ENCODE assay signal across 35 cellular contexts in genomic region chr2:71395471-71395870, GRCh38. TPM values are rescaled to one million over a fixed set of nuclear protein-coding genes. Genes with fewer than 3 reads are reported as not detected.
"Had no signal": no experiment of that assay in that cellular context is flagged by ENCODE, and none has a peak within 500 bp of the region (broad histone marks: within the 10 kb centered on the region; RNA-seq: fewer than 3 reads in every experiment).

No MANE protein-coding gene starts in this region.

- H3K4me3 ChIP-seq: ascending aorta, cardiac muscle cell had no signal

- H3K27me3 Mint-ChIP-seq: activated CD4-positive, alpha-beta memory T cell treated with anti-CD3 and anti-CD28 coated beads, Interleukin-2, amount 10 ng/mL, durations not matched to agents 7 days and 5 days; activated CD4-positive, alpha-beta T cell treated with anti-CD3 and anti-CD28 coated beads for 36 hours; activated CD4-positive, alpha-beta T cell treated with anti-CD3 and anti-CD28 coated beads, Interleukin-2, amount 10 ng/mL, durations not matched to agents 7 days and 5 days; activated CD8-positive, alpha-beta memory T cell treated with anti-CD3 and anti-CD28 coated beads, Interleukin-2, amount 10 ng/mL, durations not matched to agents 7 days and 5 days; activated naive CD8-positive, alpha-beta T cell; activated naive CD8-positive, alpha-beta T cell treated with anti-CD3 and anti-CD28 coated beads, Interleukin-2, amount 10 ng/mL, durations not matched to agents 7 days and 5 days; activated naive CD8-positive, alpha-beta T cell treated with anti-CD3 and anti-CD28 coated beads, Interleukin-2, amount 50 U/mL, for 24 hours; activated T-cell treated with anti-CD3 and anti-CD28 coated beads, Interleukin-2, amount 50 U/mL, for 24 hours; brain; central memory CD8-positive, alpha-beta T cell had no signal

- DNase-seq: activated CD4-positive, alpha-beta memory T cell treated with anti-CD3 and anti-CD28 coated beads, Interleukin-2, amount 10 ng/mL, durations not matched to agents 7 days and 5 days; activated CD4-positive, alpha-beta T cell treated with anti-CD3 and anti-CD28 coated beads for 1 hour; activated CD4-positive, alpha-beta T cell treated with anti-CD3 and anti-CD28 coated beads for 36 hours; activated CD4-positive, alpha-beta T cell treated with anti-CD3 and anti-CD28 coated beads for 48 hours; activated CD4-positive, alpha-beta T cell treated with anti-CD3 and anti-CD28 coated beads, Interleukin-2, amount 10 ng/mL, durations not matched to agents 7 days and 5 days; activated CD4-positive, alpha-beta T cell treated with anti-CD3 and anti-CD28 coated beads, Interleukin-2, amount 50 U/mL, for 48 hours; activated CD4-positive, CD25-positive, alpha-beta regulatory T cell; activated CD8-positive, alpha-beta memory T cell treated with anti-CD3 and anti-CD28 coated beads for 24 hours; activated CD8-positive, alpha-beta memory T cell treated with anti-CD3 and anti-CD28 coated beads, Interleukin-2, amount 10 ng/mL, durations not matched to agents 7 days and 5 days; activated CD8-positive, alpha-beta memory T cell treated with anti-CD3 and anti-CD28 coated beads, Interleukin-2, amount 50 U/mL, for 48 hours; activated CD8-positive, alpha-beta T cell treated with anti-CD3 and anti-CD28 coated beads, Interleukin-2, amount 10 ng/mL, durations not matched to agents 7 days and 5 days; activated effector memory CD4-positive, alpha-beta T cell treated with Interleukin-2 at 50 U/mL for 16 hours; activated gamma-delta T cell; activated naive CD4-positive, alpha-beta T cell treated with anti-CD3 and anti-CD28 coated beads for 36 hours; activated naive CD4-positive, alpha-beta T cell treated with anti-CD3 and anti-CD28 coated beads, Interleukin-2, amount 50 U/mL, for 16 hours; activated naive CD8-positive, alpha-beta T cell treated with anti-CD3 and anti-CD28 coated beads, Interleukin-2, amount 10 ng/mL, durations not matched to agents 7 days and 5 days; activated naive CD8-positive, alpha-beta T cell treated with anti-CD3 and anti-CD28 coated beads, Interleukin-2, amount 50 U/mL, for 24 hours; activated T-cell treated with anti-CD3 and anti-CD28 coated beads, Interleukin-2, amount 50 U/mL, for 24 hours; activated T-cell treated with anti-CD3 and anti-CD28 coated beads, Interleukin-2, amount 50 U/mL, for 48 hours; amygdala; anterior cingulate cortex; caudate nucleus; cerebellar nuclear complex; T-helper 1 cell; T-helper 2 cell; T-helper 9 cell had no signal

- H3K4me1 Mint-ChIP-seq: activated CD4-positive, alpha-beta memory T cell treated with anti-CD3 and anti-CD28 coated beads, Interleukin-2, amount 10 ng/mL, durations not matched to agents 7 days and 5 days; activated CD4-positive, alpha-beta T cell treated with anti-CD3 and anti-CD28 coated beads, Interleukin-2, amount 10 ng/mL, durations not matched to agents 7 days and 5 days; activated CD8-positive, alpha-beta memory T cell treated with anti-CD3 and anti-CD28 coated beads, Interleukin-2, amount 10 ng/mL, durations not matched to agents 7 days and 5 days; activated naive CD8-positive, alpha-beta T cell treated with anti-CD3 and anti-CD28 coated beads, Interleukin-2, amount 10 ng/mL, durations not matched to agents 7 days and 5 days; activated naive CD8-positive, alpha-beta T cell treated with anti-CD3 and anti-CD28 coated beads, Interleukin-2, amount 50 U/mL, for 24 hours; brain; central memory CD8-positive, alpha-beta T cell had no signal

- H3K4me3 Mint-ChIP-seq: activated CD4-positive, alpha-beta memory T cell treated with anti-CD3 and anti-CD28 coated beads, Interleukin-2, amount 10 ng/mL, durations not matched to agents 7 days and 5 days; activated CD4-positive, alpha-beta T cell treated with anti-CD3 and anti-CD28 coated beads for 36 hours; activated CD4-positive, alpha-beta T cell treated with anti-CD3 and anti-CD28 coated beads, Interleukin-2, amount 10 ng/mL, durations not matched to agents 7 days and 5 days; activated CD8-positive, alpha-beta memory T cell treated with anti-CD3 and anti-CD28 coated beads, Interleukin-2, amount 10 ng/mL, durations not matched to agents 7 days and 5 days; activated CD8-positive, alpha-beta T cell treated with anti-CD3 and anti-CD28 coated beads, Interleukin-2, amount 10 ng/mL, durations not matched to agents 7 days and 5 days; activated naive CD4-positive, alpha-beta T cell treated with anti-CD3 and anti-CD28 coated beads for 36 hours; activated naive CD8-positive, alpha-beta T cell; activated naive CD8-positive, alpha-beta T cell treated with anti-CD3 and anti-CD28 coated beads, Interleukin-2, amount 10 ng/mL, durations not matched to agents 7 days and 5 days; activated naive CD8-positive, alpha-beta T cell treated with anti-CD3 and anti-CD28 coated beads, Interleukin-2, amount 50 U/mL, for 24 hours; activated T-cell treated with anti-CD3 and anti-CD28 coated beads, Interleukin-2, amount 50 U/mL, for 24 hours; brain; central memory CD8-positive, alpha-beta T cell; T-helper 1 cell treated with Interleukin-12 subunit alpha and Interleukin-12 subunit beta and Interleukin-4 antibody, amounts not matched to agents 30 μg/mL and 1 μg/mL, for 36 hours; T-helper 2 cell treated with Interferon-gamma antibody and Interleukin-4, amounts not matched to agents 5 μg/mL and 100 μg/mL, for 36 hours had no signal

- H3K9me3 ChIP-seq: ascending aorta had no signal

- H3K4me1 ChIP-seq: ascending aorta had no signal

- H3K27ac Mint-ChIP-seq: activated CD4-positive, alpha-beta memory T cell treated with anti-CD3 and anti-CD28 coated beads, Interleukin-2, amount 10 ng/mL, durations not matched to agents 7 days and 5 days; activated CD4-positive, alpha-beta T cell treated with anti-CD3 and anti-CD28 coated beads for 36 hours; activated CD4-positive, alpha-beta T cell treated with anti-CD3 and anti-CD28 coated beads, Interleukin-2, amount 10 ng/mL, durations not matched to agents 7 days and 5 days; activated CD8-positive, alpha-beta memory T cell treated with anti-CD3 and anti-CD28 coated beads, Interleukin-2, amount 10 ng/mL, durations not matched to agents 7 days and 5 days; activated CD8-positive, alpha-beta T cell treated with anti-CD3 and anti-CD28 coated beads, Interleukin-2, amount 10 ng/mL, durations not matched to agents 7 days and 5 days; activated naive CD4-positive, alpha-beta T cell treated with anti-CD3 and anti-CD28 coated beads for 36 hours; activated naive CD8-positive, alpha-beta T cell; activated naive CD8-positive, alpha-beta T cell treated with anti-CD3 and anti-CD28 coated beads, Interleukin-2, amount 10 ng/mL, durations not matched to agents 7 days and 5 days; activated naive CD8-positive, alpha-beta T cell treated with anti-CD3 and anti-CD28 coated beads, Interleukin-2, amount 50 U/mL, for 24 hours; activated T-cell treated with anti-CD3 and anti-CD28 coated beads, Interleukin-2, amount 50 U/mL, for 24 hours; activated T-helper 2 cell treated with anti-CD3 and anti-CD28 coated beads, Interferon-gamma antibody, Interleukin-2, Interleukin-4, amounts not matched to agents 10 μg/mL and 5 μg/mL and 100 μg/mL, durations not matched to agents 14 hours and 24 hours and 36 hours; brain; T-helper 1 cell treated with Interleukin-12 subunit alpha and Interleukin-12 subunit beta and Interleukin-4 antibody, amounts not matched to agents 30 μg/mL and 1 μg/mL, for 36 hours; T-helper 2 cell treated with Interferon-gamma antibody and Interleukin-4, amounts not matched to agents 5 μg/mL and 100 μg/mL, for 36 hours had no signal

- ATAC-seq: activated CD4-positive, alpha-beta T cell treated with anti-CD3 and anti-CD28 coated beads for 36 hours; activated CD4-positive, CD25-positive, alpha-beta regulatory T cell treated with anti-CD3 and anti-CD28 coated beads, Interleukin-2, amount 50 U/mL, for 24 hours; activated CD8-positive, alpha-beta memory T cell treated with anti-CD3 and anti-CD28 coated beads, Interleukin-2, amount 10 ng/mL, durations not matched to agents 7 days and 5 days; activated CD8-positive, alpha-beta T cell treated with anti-CD3 and anti-CD28 coated beads, Interleukin-2, amount 10 ng/mL, durations not matched to agents 7 days and 5 days; activated naive CD8-positive, alpha-beta T cell treated with anti-CD3 and anti-CD28 coated beads, Interleukin-2, amount 50 U/mL, for 24 hours had no signal

- H3K27me3 ChIP-seq: ascending aorta, cardiac muscle cell had no signal

- H3K9me3 Mint-ChIP-seq: activated CD4-positive, alpha-beta memory T cell treated with anti-CD3 and anti-CD28 coated beads, Interleukin-2, amount 10 ng/mL, durations not matched to agents 7 days and 5 days; activated CD4-positive, alpha-beta T cell treated with anti-CD3 and anti-CD28 coated beads, Interleukin-2, amount 10 ng/mL, durations not matched to agents 7 days and 5 days; activated naive CD4-positive, alpha-beta T cell treated with anti-CD3 and anti-CD28 coated beads for 36 hours; activated naive CD8-positive, alpha-beta T cell treated with anti-CD3 and anti-CD28 coated beads, Interleukin-2, amount 10 ng/mL, durations not matched to agents 7 days and 5 days; activated naive CD8-positive, alpha-beta T cell treated with anti-CD3 and anti-CD28 coated beads, Interleukin-2, amount 50 U/mL, for 24 hours; activated T-cell treated with anti-CD3 and anti-CD28 coated beads, Interleukin-2, amount 50 U/mL, for 24 hours; activated T-helper 2 cell treated with anti-CD3 and anti-CD28 coated beads, Interferon-gamma antibody, Interleukin-2, Interleukin-4, amounts not matched to agents 10 μg/mL and 5 μg/mL and 100 μg/mL, durations not matched to agents 14 hours and 24 hours and 36 hours; brain; central memory CD8-positive, alpha-beta T cell; T-helper 1 cell treated with Interleukin-12 subunit alpha and Interleukin-12 subunit beta and Interleukin-4 antibody, amounts not matched to agents 30 μg/mL and 1 μg/mL, for 36 hours; T-helper 2 cell treated with Interferon-gamma antibody and Interleukin-4, amounts not matched to agents 5 μg/mL and 100 μg/mL, for 36 hours had no signal

RNA-seq across cellular contexts. Expression of gene DYSF, which starts 57.9 kb away (rescaled TPM):
- total RNA-seq: activated CD4-positive, alpha-beta memory T cell treated with anti-CD3 and anti-CD28 coated beads, Interleukin-2, amount 10 ng/mL, durations not matched to agents 7 days and 5 days; activated T-helper 2 cell treated with anti-CD3 and anti-CD28 coated beads, Interferon-gamma antibody, Interleukin-2, Interleukin-4, amounts not matched to agents 10 μg/mL and 5 μg/mL and 100 μg/mL, durations not matched to agents 14 hours and 24 hours and 36 hours had no signal
